29 cellular contexts compared by ENCODE assay signal in the genomic region with DNA sequence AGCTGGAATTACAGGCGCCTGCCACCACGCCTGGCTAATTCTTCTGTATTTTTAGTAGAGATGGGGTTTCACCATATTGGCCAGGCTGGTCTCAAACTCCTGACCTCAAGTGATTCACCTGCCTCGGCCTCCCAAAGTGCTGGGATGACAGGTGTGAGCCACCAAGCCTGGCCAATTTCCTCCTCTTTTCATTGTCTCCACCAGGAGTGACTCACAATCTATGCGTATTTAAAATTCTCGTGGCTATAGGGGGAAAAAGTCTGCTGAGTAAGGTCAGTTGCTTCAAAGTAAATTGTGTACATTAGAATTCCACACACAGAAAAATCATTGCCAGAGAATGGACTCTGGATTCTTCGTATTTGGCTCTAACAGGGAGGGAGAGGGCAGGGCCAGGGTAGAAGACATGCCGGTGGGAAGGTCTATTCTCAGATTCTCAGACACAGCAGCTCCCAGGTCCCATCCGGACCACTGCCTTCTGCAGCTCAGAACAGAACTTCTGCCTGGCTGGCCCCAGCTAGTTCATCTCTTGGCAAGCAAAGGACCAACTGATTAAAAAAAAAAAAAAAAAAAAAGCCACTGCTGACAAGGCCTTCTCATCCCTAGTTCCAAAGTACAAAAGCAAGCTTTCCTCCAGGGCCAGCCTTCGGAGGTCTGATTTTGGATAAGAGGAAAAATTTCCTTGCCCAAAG. TPM values are rescaled to one million over a fixed set of nuclear protein-coding genes. Genes with fewer than 3 reads are reported as not detected.
DNase-seq lines count a peak whose midpoint lies in the region; ATAC-seq, FAIRE-seq and TF ChIP-seq lines count a peak whose summit lies in the region.
"Had no signal": no experiment of that assay in that cellular context is flagged by ENCODE, and none has a peak within 500 bp of the region (broad histone marks: within the 10 kb centered on the region; RNA-seq: fewer than 3 reads in every experiment).

No MANE protein-coding gene starts in this region.

- no peaks in the 10 kb centered on the region for H4K20me1 ChIP-seq in astrocyte (ENCODE audit: insufficient read depth, low read length)
- H4K20me1 ChIP-seq: BLaER1 had no signal

- H3K9me3 ChIP-seq in astrocyte (ENCODE audit: insufficient read depth, low read depth, low read length): no peaks in the 10 kb centered on the region
- H3K9me3 ChIP-seq: BLaER1, right atrium auricular region, SJCRH30 had no signal

- H3K4me2 ChIP-seq in astrocyte (ENCODE audit: low read length): no peak overlapping the region
- H3K4me2 ChIP-seq: BLaER1, GM23338 had no signal

- DNase-seq in NCI-H2196 (lab: John Stamatoyannopoulos, UW; ENCODE audit: unreplicated experiment) (peak; percentile 13), NCI-H2196 treated with DMSO at 0.1 percent for 48 hours (lab: John Stamatoyannopoulos, UW; ENCODE audit: unreplicated experiment) (no peak), astrocyte (ENCODE audit: low read depth) (peak; percentile 68), kidney tubule cell (ENCODE audit: low spot score) (peak; percentile 69), AML-193 (lab: John Stamatoyannopoulos, UW) (no peak)
- no peak for DNase-seq in stimulated activated CD4-positive, alpha-beta T cell treated with anti-CD3 and anti-CD28 coated beads, Interleukin-4, amount 100 ng/mL, for 24 hours
- DNase-seq: 8988T; activated CD8-positive, alpha-beta memory T cell treated with anti-CD3 and anti-CD28 coated beads, Interleukin-2, amount 50 U/mL, for 4 hours; activated effector memory CD4-positive, alpha-beta T cell treated with Interleukin-2 at 50 U/mL for 16 hours; activated naive CD8-positive, alpha-beta T cell treated with anti-CD3 and anti-CD28 coated beads, Interleukin-2, amount 50 U/mL, for 24 hours; foreskin melanocyte; hypothalamus; islet precursor cell; NCI-H1417; NCI-H774; occipital lobe; stimulated activated CD4-positive, alpha-beta T cell treated with anti-CD3 and anti-CD28 coated beads, Interleukin-15, amount 100 ng/mL, for 24 hours; substantia nigra; T-helper 17 cell had no signal

- peak overlapping the region; percentile 16 for H3K9ac ChIP-seq in astrocyte (ENCODE audit: low read length)
- H3K9ac ChIP-seq: BLaER1 had no signal

- FAIRE-seq in astrocyte (lab: Jason Lieb, UNC): no peak
- FAIRE-seq: endothelial cell of umbilical vein, GM12891, urothelium cell line had no signal

- no peaks in the 10 kb centered on the region for H3K27me3 ChIP-seq in astrocyte (ENCODE audit: insufficient read depth, low read length)
- H3K27me3 ChIP-seq: BLaER1, cardiac muscle cell, right atrium auricular region, SJCRH30 had no signal

- H3K4me3 Mint-ChIP-seq in astrocyte (ENCODE audit: unreplicated experiment): no peak overlapping the region
- H3K4me3 Mint-ChIP-seq: activated naive CD8-positive, alpha-beta T cell treated with anti-CD3 and anti-CD28 coated beads, Interleukin-2, amount 50 U/mL, for 24 hours; GM23338; T-helper 17 cell had no signal

- H3K27ac ChIP-seq in astrocyte (ENCODE audit: low read depth, low read length): no peak overlapping the region
- H3K27ac ChIP-seq: BLaER1, cardiac muscle cell, right atrium auricular region, SJCRH30 had no signal

- H3K27ac Mint-ChIP-seq in astrocyte (ENCODE audit: unreplicated experiment): peak overlapping the region; percentile 55
- H3K27ac Mint-ChIP-seq: activated naive CD8-positive, alpha-beta T cell treated with anti-CD3 and anti-CD28 coated beads, Interleukin-2, amount 50 U/mL, for 24 hours; GM23338; T-helper 17 cell had no signal

- H3K79me2 ChIP-seq in astrocyte (ENCODE audit: insufficient read depth, low read length): peaks cover 4% of the 10 kb centered on the region

- ATAC-seq in HG02852 (IDR thresholded peaks at IDR 0.05; ENCODE audit: unreplicated experiment) (no peak), HG03175 (IDR thresholded peaks at IDR 0.05; ENCODE audit: unreplicated experiment) (no peak)
- ATAC-seq: activated naive CD8-positive, alpha-beta T cell treated with anti-CD3 and anti-CD28 coated beads, Interleukin-2, amount 50 U/mL, for 24 hours; GM23338; T-helper 17 cell had no signal

- peaks cover 16% of the 10 kb centered on the region for H3K36me3 Mint-ChIP-seq in astrocyte (ENCODE audit: low read depth, unreplicated experiment)

- no peak overlapping the region for H3K4me3 ChIP-seq in astrocyte (ENCODE audit: insufficient read depth, low read depth, low read length)
- H3K4me3 ChIP-seq: BLaER1, cardiac muscle cell, GM23338, right atrium auricular region, SJCRH30 had no signal

- no peaks in the 10 kb centered on the region for H3K36me3 ChIP-seq in astrocyte (ENCODE audit: insufficient read depth, low read length)
- H3K36me3 ChIP-seq: right atrium auricular region had no signal

- peaks cover 16% of the 10 kb centered on the region for H3K4me1 Mint-ChIP-seq in astrocyte (ENCODE audit: low read depth, unreplicated experiment)

- no peaks in the 10 kb centered on the region for H3K9me3 Mint-ChIP-seq in astrocyte (ENCODE audit: unreplicated experiment)
- H3K9me3 Mint-ChIP-seq: activated naive CD8-positive, alpha-beta T cell treated with anti-CD3 and anti-CD28 coated beads, Interleukin-2, amount 50 U/mL, for 24 hours had no signal

- no peak overlapping the region for H2AFZ ChIP-seq in astrocyte (ENCODE audit: low read depth, low read length)
- H2AFZ ChIP-seq: GM23338 had no signal

- peaks cover 5% of the 10 kb centered on the region for H3K4me1 ChIP-seq in astrocyte (ENCODE audit: insufficient read depth, low read length)
- H3K4me1 ChIP-seq: SJCRH30 had no signal

- no peak for TF ChIP-seq CTCF in astrocyte (IDR thresholded peaks at IDR 0.05; ENCODE audit: insufficient read depth, low read depth, low read length)

- no peaks in the 10 kb centered on the region for H3K27me3 Mint-ChIP-seq in astrocyte (ENCODE audit: low read depth, unreplicated experiment)
- H3K27me3 Mint-ChIP-seq: activated naive CD8-positive, alpha-beta T cell treated with anti-CD3 and anti-CD28 coated beads, Interleukin-2, amount 50 U/mL, for 24 hours; T-helper 17 cell had no signal

RNA-seq across cellular contexts. Expression of gene PSPH, which starts 22.2 kb away (rescaled TPM):
- total RNA-seq in astrocyte: 69.2 and 72.7 TPM in 2 replicates

RNA-seq across cellular contexts. Expression of gene CCT6A, which starts 22.5 kb away (rescaled TPM):
- total RNA-seq in astrocyte: 160 and 180 TPM in 2 replicates

RNA-seq across cellular contexts. Expression of gene SUMF2, which starts 35.0 kb away (rescaled TPM):
- 87.8 and 96.0 TPM in 2 replicates for total RNA-seq in astrocyte

Comparison
In these comparisons a context has a peak if more than half of its experiments do, and no peak if none do; other contexts are left out.
1. DNase-seq: peak in NCI-H2196 (single experiment), astrocyte (single experiment) and kidney tubule cell (single experiment); none in NCI-H2196 treated with DMSO at 0.1 percent for 48 hours (single experiment), stimulated activated CD4-positive, alpha-beta T cell treated with anti-CD3 and anti-CD28 coated beads, Interleukin-4, amount 100 ng/mL, for 24 hours (single experiment) and AML-193 (0 of 2).